Comparison of ENCODE assay signal across 8 cellular contexts in the genomic region with DNA sequence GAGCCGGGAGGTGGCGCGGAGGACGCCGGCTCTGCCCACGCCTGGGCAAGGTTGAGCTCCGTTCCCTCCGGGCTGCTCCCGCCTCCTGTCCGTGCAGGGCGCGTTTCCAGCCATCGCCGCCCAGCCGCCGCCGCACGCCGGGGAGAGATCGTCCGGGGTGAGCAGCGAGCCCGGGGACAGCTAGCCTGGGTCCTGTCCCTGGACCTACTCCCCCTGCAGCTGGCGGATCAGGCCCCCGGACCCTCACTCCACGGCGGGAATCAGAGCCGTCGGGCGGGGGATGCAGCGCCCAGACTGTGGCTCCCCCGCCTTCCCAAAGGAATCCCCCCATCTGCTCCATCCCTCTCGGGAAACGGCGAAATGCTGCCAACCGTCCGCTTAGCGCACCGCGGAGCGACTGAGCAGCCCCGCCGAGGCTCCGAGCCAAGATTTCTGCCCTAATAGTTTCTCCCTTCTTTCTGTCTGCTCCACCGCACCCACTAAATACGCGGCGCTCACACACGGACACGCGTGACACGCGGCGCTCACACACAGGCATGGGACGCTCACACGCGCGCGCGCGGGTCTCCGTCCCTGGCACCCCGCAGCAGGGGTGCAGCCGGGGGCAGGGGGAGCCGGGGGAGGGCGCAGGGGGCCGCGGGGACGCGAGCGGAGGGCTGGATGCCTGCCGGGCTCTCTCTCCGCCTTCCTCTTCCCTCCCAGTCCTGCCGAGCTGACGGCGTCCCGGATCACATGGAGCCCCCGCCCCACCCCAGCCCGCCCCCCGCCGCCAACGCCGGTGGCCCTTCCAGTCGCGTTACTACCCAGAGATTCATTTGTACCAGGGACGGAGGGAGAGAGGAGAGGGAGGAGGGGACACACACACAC. TPM values are rescaled to one million over a fixed set of nuclear protein-coding genes. Genes with fewer than 3 reads are reported as not detected.
A peak's percentile ranks its signal among the peaks of the same experiment; 100 is the strongest.
DNase-seq lines count a peak whose midpoint lies in the region; ATAC-seq and TF ChIP-seq lines count a peak whose summit lies in the region.

A gene (plus strand): TSS at position 814 of the 867 bp plus-strand sequence. CDS start 19,918 bp downstream, outside the sequence.

- H3K36me3 ChIP-seq in heart right ventricle (no peaks in the 10 kb centered on the region), rectal smooth muscle tissue (ENCODE audit: control insufficient read depth, insufficient read depth, low read length) (no peaks in the 10 kb centered on the region)

- peak; percentile 40 for DNase-seq in stimulated activated CD4-positive, alpha-beta T cell treated with anti-CD3 and anti-CD28 coated beads, Interleukin-15, amount 100 ng/mL, for 24 hours
- no peak for DNase-seq in stimulated activated CD4-positive, alpha-beta T cell treated with anti-CD3 and anti-CD28 coated beads, Interleukin-12 subunit alpha, Interleukin-12 subunit beta, amount 100 ng/mL, for 4 hours
- peak in 1 of 2 donors; percentile 23 for DNase-seq in activated T-cell treated with anti-CD3 and anti-CD28 coated beads, Interleukin-2, amount 50 U/mL, for 72 hours
- DNase-seq in heart right ventricle, result peak; percentile 38 to 54
- no peak for DNase-seq in NK-92 (lab: John Stamatoyannopoulos, UW; ENCODE audit: unreplicated experiment)

- no peaks in the 10 kb centered on the region for H3K36me3 Mint-ChIP-seq in activated T-cell treated with anti-CD3 and anti-CD28 coated beads, Interleukin-2, amount 50 U/mL, for 72 hours (ENCODE audit: insufficient read depth in 2 of 2)

- H3K27me3 Mint-ChIP-seq in activated T-cell treated with anti-CD3 and anti-CD28 coated beads, Interleukin-2, amount 50 U/mL, for 72 hours (ENCODE audit: low read depth), result peaks cover 84% of the 10 kb centered on the region

- H3K9me3 ChIP-seq in heart right ventricle, result no peaks in the 10 kb centered on the region

- H3K27me3 ChIP-seq in heart right ventricle, result peaks cover 0 to 40% (median 29%) of the 10 kb centered on the region in 7 donors
- H3K27me3 ChIP-seq in rectal smooth muscle tissue (ENCODE audit: control insufficient read depth, insufficient read depth, low read length), result peaks cover 7% of the 10 kb centered on the region

- no peak within 1 kb of the TSS for H3K27ac Mint-ChIP-seq in activated T-cell treated with anti-CD3 and anti-CD28 coated beads, Interleukin-2, amount 50 U/mL, for 72 hours

- H3K4me3 ChIP-seq in heart right ventricle, result peak within 1 kb of the TSS; percentile 43 to 62 (median 55)
- H3K4me3 ChIP-seq in rectal smooth muscle tissue (ENCODE audit: low read length), result peak within 1 kb of the TSS; percentile 65

- no peak within 1 kb of the TSS for H3K9ac ChIP-seq in rectal smooth muscle tissue (ENCODE audit: low read length)

- intact Hi-C loops in heart right ventricle (cut with DNase I), result no loop called here

- no peak for TF ChIP-seq CTCF in heart right ventricle (IDR thresholded peaks at IDR 0.05)

- H3K27ac ChIP-seq in heart right ventricle (peak within 1 kb of the TSS in 9 of 10 donors; percentile 53 to 83 (median 74)), rectal smooth muscle tissue (ENCODE audit: low read depth, low read length) (no peak within 1 kb of the TSS)

- H3K4me1 ChIP-seq in heart right ventricle (peaks cover 5 to 57% (median 26%) of the 10 kb centered on the region in 9 donors), rectal smooth muscle tissue (ENCODE audit: control insufficient read depth, insufficient read depth, low read length) (peaks cover 2% of the 10 kb centered on the region)

- WGBS in heart right ventricle, 2 donors, result 1% methylated on average over 76 to 86 of the region's 86 CpGs

- no peaks in the 10 kb centered on the region for H3K9me3 Mint-ChIP-seq in activated T-cell treated with anti-CD3 and anti-CD28 coated beads, Interleukin-2, amount 50 U/mL, for 72 hours

- H3K4me3 Mint-ChIP-seq in activated T-cell treated with anti-CD3 and anti-CD28 coated beads, Interleukin-2, amount 50 U/mL, for 72 hours, result peak within 1 kb of the TSS; percentile 70 to 75

- peak; percentile 55 to 61 for ATAC-seq in activated T-cell treated with anti-CD3 and anti-CD28 coated beads, Interleukin-2, amount 50 U/mL, for 72 hours (replicated peaks in 1 of 2)
- ATAC-seq in heart right ventricle (peak; percentile 38 to 56 (median 50)), HG02588 (IDR thresholded peaks at IDR 0.05; ENCODE audit: unreplicated experiment) (no peak), HG02798 (IDR thresholded peaks at IDR 0.05; ENCODE audit: poor library complexity, unreplicated experiment) (no peak)

- peaks cover 17% of the 10 kb centered on the region for H3K4me1 Mint-ChIP-seq in activated T-cell treated with anti-CD3 and anti-CD28 coated beads, Interleukin-2, amount 50 U/mL, for 72 hours (ENCODE audit: low read depth)

RNA-seq across cellular contexts. Expression of the gene that starts here (rescaled TPM):
- under 1 TPM in 1 of 2 donors, not detected in 1; 0.05 TPM for total RNA-seq in activated T-cell treated with anti-CD3 and anti-CD28 coated beads, Interleukin-2, amount 50 U/mL, for 72 hours
- total RNA-seq in heart right ventricle, result 10 to 100 TPM in 4 of 10 donors, 1 to 10 TPM in 6; 3.4 to 32.1 (median 8.9) TPM
- 1 to 10 TPM; 1.2 to 2.6 TPM for polyA plus RNA-seq in heart right ventricle

Comparison
In these comparisons a context has a peak if more than half of its experiments do, and no peak if none do; other contexts are left out.
1. RNA of the gene that starts here (total RNA-seq): 3.4 to 32.1 TPM in heart right ventricle; 0.05 TPM in activated T-cell treated with anti-CD3 and anti-CD28 coated beads, Interleukin-2, amount 50 U/mL, for 72 hours; every median in the first group is over 4 times any median in the second.
2. DNase-seq: peak in stimulated activated CD4-positive, alpha-beta T cell treated with anti-CD3 and anti-CD28 coated beads, Interleukin-15, amount 100 ng/mL, for 24 hours (single experiment) and heart right ventricle (2 of 2); none in stimulated activated CD4-positive, alpha-beta T cell treated with anti-CD3 and anti-CD28 coated beads, Interleukin-12 subunit alpha, Interleukin-12 subunit beta, amount 100 ng/mL, for 4 hours (single experiment) and NK-92 (single experiment).
3. Peak in ATAC-seq in activated T-cell treated with anti-CD3 and anti-CD28 coated beads, Interleukin-2, amount 50 U/mL, for 72 hours; RNA of the gene not detected or under 1 TPM.
4. ATAC-seq: peak in heart right ventricle (8 of 8); none in HG02588 (single experiment) and HG02798 (single experiment).